ENCODE assay signal across 9 cellular contexts in genomic region chr9:136858452-136858843, GRCh38. TPM values are rescaled to one million over a fixed set of nuclear protein-coding genes. Genes with fewer than 3 reads are reported as not detected.
DNase-seq lines count a peak whose midpoint lies in the region; ATAC-seq and TF ChIP-seq lines count a peak whose summit lies in the region.
"Had no signal": no experiment of that assay in that cellular context is flagged by ENCODE, and none has a peak within 500 bp of the region (broad histone marks: within the 10 kb centered on the region; RNA-seq: fewer than 3 reads in every experiment).

No MANE protein-coding gene starts in this region.

- intact Hi-C loops in HCT116 (cut with micrococcal nuclease): no loop called here

- peaks cover 4% of the 10 kb centered on the region; the same call in 1 of the 2 replicates for H3K79me2 ChIP-seq in HCT116 (ENCODE audit: insufficient read depth, low read length)
- peaks cover 5% of the 10 kb centered on the region for H3K79me2 ChIP-seq in osteoblast (ENCODE audit: insufficient read depth, low read length)

- ATAC-seq in HCT116: no peak
- no peak for ATAC-seq in HG02588 (IDR thresholded peaks at IDR 0.05; ENCODE audit: unreplicated experiment)
- ATAC-seq: CD8-positive, alpha-beta T cell had no signal

- H3K4me1 ChIP-seq in HCT116 (ENCODE audit: control insufficient read depth in 1 of 2, insufficient read depth in 2 of 2, low read length in 2 of 2): peaks cover 2 to 12% of the 10 kb centered on the region in 2 experiments; a peak in 2 of 4 replicates
- H3K4me1 ChIP-seq in osteoblast (ENCODE audit: insufficient read depth, low read length): peaks cover 11% of the 10 kb centered on the region
- H3K4me1 ChIP-seq: neural progenitor cell had no signal

- H3K9me3 ChIP-seq in HCT116 (ENCODE audit: control insufficient read depth in 1 of 2, insufficient read depth in 1 of 2, low read depth in 1 of 2, low read length in 2 of 2) (no peaks in the 10 kb centered on the region), osteoblast (ENCODE audit: low read depth, low read length) (no peaks in the 10 kb centered on the region)
- H3K9me3 ChIP-seq: lower lobe of right lung had no signal

- CTCF ChIA-PET in HCT116 (lab: Charles Lee): no interaction called here

- RAD21 ChIA-PET in HCT116 (lab: Charles Lee; ENCODE audit: low non-redundant PET in 1 of 2, low total read pairs in 2 of 2, uncharacterized antibody in 2 of 2, unreplicated experiment in 2 of 2): no interaction called here

- H3K4me3 ChIP-seq in HCT116 (replicated peaks in 1 of 2; ENCODE audit: low read depth in 1 of 2, low read length in 2 of 2) (no peak overlapping the region), coronary artery (no peak overlapping the region), osteoblast (ENCODE audit: insufficient read depth, low read length) (no peak overlapping the region)
- H3K4me3 ChIP-seq: lower lobe of right lung, neural progenitor cell had no signal

- POLR2A ChIA-PET in HCT116 (lab: Charles Lee): no interaction called here

- no peak overlapping the region for H3K4me2 ChIP-seq in HCT116 (ENCODE audit: low read length)
- no peak overlapping the region for H3K4me2 ChIP-seq in osteoblast (ENCODE audit: insufficient read depth, low read length)
- H3K4me2 ChIP-seq: neural progenitor cell had no signal

- H2AFZ ChIP-seq in HCT116 (ENCODE audit: low read depth, low read length, poor library complexity, severe bottlenecking): no peak overlapping the region
- no peak overlapping the region for H2AFZ ChIP-seq in osteoblast (ENCODE audit: low read length)
- H2AFZ ChIP-seq: neural progenitor cell had no signal

- H3K9me2 ChIP-seq in HCT116 (ENCODE audit: insufficient read depth): no peaks in the 10 kb centered on the region

- H3K27ac ChIP-seq in HCT116 (ENCODE audit: low read depth, low read length) (peak overlapping the region; percentile 44; the same call in 1 of the 2 replicates), coronary artery (peak overlapping the region; percentile 20 to 37), osteoblast (ENCODE audit: low read depth, low read length) (no peak overlapping the region)
- H3K27ac ChIP-seq: lower lobe of right lung, neural progenitor cell had no signal

- TF ChIP-seq CTCF in HCT116 (IDR thresholded peaks at IDR 0.05 in 2 of 3, conservative IDR thresholded peaks at IDR 0.05 in 1 of 3; ENCODE audit: borderline replicate concordance in 1 of 3, insufficient read depth in 1 of 3, low read depth in 2 of 3, low read length in 2 of 3): no peak
- no peak for TF ChIP-seq CTCF in coronary artery (IDR thresholded peaks at IDR 0.05)
- no peak for TF ChIP-seq CTCF in osteoblast (IDR thresholded peaks at IDR 0.05; ENCODE audit: extremely low read depth, low read depth, low read length)

- H3K9ac ChIP-seq in HCT116 (ENCODE audit: low read length): no peak overlapping the region
- H3K9ac ChIP-seq: neural progenitor cell had no signal

- no peak for TF ChIP-seq RAD21 in HCT116 (IDR thresholded peaks at IDR 0.05; ENCODE audit: low read depth)

- H3K27me3 ChIP-seq in HCT116 (ENCODE audit: insufficient read depth, low read length) (no peaks in the 10 kb centered on the region), osteoblast (ENCODE audit: insufficient read depth, low read length) (no peaks in the 10 kb centered on the region)
- H3K27me3 ChIP-seq: neural progenitor cell had no signal

- no peak for TF ChIP-seq POLR2A in HCT116 (IDR thresholded peaks at IDR 0.05; ENCODE audit: borderline replicate concordance, extremely low read depth, insufficient read depth, insufficient read length)

- DNase-seq in HCT116 (ENCODE audit: low read depth, low spot score) (no peak), coronary artery (ENCODE audit: low spot score) (no peak), osteoblast (ENCODE audit: insufficient read length, low spot score, missing footprints) (peak; percentile 81), NCI-H1105 (lab: John Stamatoyannopoulos, UW) (no peak)
- DNase-seq: stimulated activated naive CD4-positive, alpha-beta T cell treated with Interleukin-2 at 50 U/mL for 16 hours had no signal

- H3K36me3 ChIP-seq in HCT116 (ENCODE audit: control insufficient read depth in 1 of 2, insufficient read depth in 2 of 2, low read length in 2 of 2) (peaks cover 16% of the 10 kb centered on the region in 2 experiments; a peak in 3 of 4 replicates), osteoblast (ENCODE audit: insufficient read depth, low read length) (peaks cover 19% of the 10 kb centered on the region)
- H3K36me3 ChIP-seq: neural progenitor cell had no signal

- H4K20me1 ChIP-seq in HCT116 (ENCODE audit: insufficient read depth): no peaks in the 10 kb centered on the region
- peaks cover 10% of the 10 kb centered on the region for H4K20me1 ChIP-seq in osteoblast (ENCODE audit: insufficient read depth, low read length)

- BruUV-seq in HCT116 (replicated peaks; lab: Mats Ljungman, UMichigan): no TSS peak

TF ChIP-seq in HCT116, 20 proteins besides CTCF, POLR2A, EP300 and RAD21:
- TF ChIP-seq ZNF274 (IDR thresholded peaks at IDR 0.05; ENCODE audit: low read depth, low read length): no peak
- TF ChIP-seq CEBPB (IDR thresholded peaks at IDR 0.05; ENCODE audit: low read depth): no peak
- no peak for TF ChIP-seq EZH2phosphoT487 (IDR thresholded peaks at IDR 0.05; ENCODE audit: borderline replicate concordance)
- no peak for TF ChIP-seq TCF7L2 (IDR thresholded peaks at IDR 0.05; ENCODE audit: borderline replicate concordance, extremely low read depth, insufficient read depth, insufficient read length)
- TF ChIP-seq EZH2 (IDR thresholded peaks at IDR 0.05): no peak
- no peak for TF ChIP-seq ZBTB33 (IDR thresholded peaks at IDR 0.05; ENCODE audit: extremely low read depth, insufficient replicate concordance, low read length)
- TF ChIP-seq SRF (IDR thresholded peaks at IDR 0.05; ENCODE audit: low read depth): no peak
- TF ChIP-seq ELF1 (IDR thresholded peaks at IDR 0.05; ENCODE audit: borderline replicate concordance, low read depth): no peak
- no peak for TF ChIP-seq CBX3 (IDR thresholded peaks at IDR 0.05; ENCODE audit: low read depth)
- no peak for TF ChIP-seq EGR1 (IDR thresholded peaks at IDR 0.05; ENCODE audit: low read depth)
- TF ChIP-seq ATF3 (IDR thresholded peaks at IDR 0.05): no peak

RNA-seq across cellular contexts. Expression of gene MAMDC4, which starts 6.3 kb away (rescaled TPM):
- 17.3 TPM for total RNA-seq in HCT116 (2021; ENCODE audit: unreplicated experiment)
- polyA plus RNA-seq in HCT116 (2012): 8.0 and 9.5 TPM in 2 replicates
- 0.88 and 1.4 TPM in 2 replicates for total RNA-seq in osteoblast

RNA-seq across cellular contexts. Expression of gene EDF1, which starts 7.7 kb away (rescaled TPM):
- total RNA-seq in HCT116 (2021; ENCODE audit: unreplicated experiment) (311 TPM), osteoblast (126 and 173 TPM in 2 replicates)
- polyA plus RNA-seq in HCT116 (2012): 465 and 468 TPM in 2 replicates

RNA-seq across cellular contexts. Expression of gene PHPT1, which starts 9.2 kb away (rescaled TPM):
- total RNA-seq in HCT116 (2021; ENCODE audit: unreplicated experiment) (148 TPM), osteoblast (54.2 and 59.0 TPM in 2 replicates)
- 165 and 168 TPM in 2 replicates for polyA plus RNA-seq in HCT116 (2012)

RNA-seq across cellular contexts. Expression of gene AJM1, which starts 16.2 kb away (rescaled TPM):
- total RNA-seq in HCT116 (2021; ENCODE audit: unreplicated experiment): 7.1 TPM
- polyA plus RNA-seq in HCT116 (2012): 3.8 and 4.0 TPM in 2 replicates
- total RNA-seq in osteoblast: 0.88 and 1.1 TPM in 2 replicates

RNA-seq across cellular contexts. Expression of gene TRAF2, which starts 27.9 kb away (rescaled TPM):
- total RNA-seq in HCT116 (2021; ENCODE audit: unreplicated experiment): 28.4 TPM
- 13.7 and 13.9 TPM in 2 replicates for polyA plus RNA-seq in HCT116 (2012)
- 6.2 and 6.8 TPM in 2 replicates for total RNA-seq in osteoblast
